ENCODE assay signal across 35 cellular contexts in the genomic region with DNA sequence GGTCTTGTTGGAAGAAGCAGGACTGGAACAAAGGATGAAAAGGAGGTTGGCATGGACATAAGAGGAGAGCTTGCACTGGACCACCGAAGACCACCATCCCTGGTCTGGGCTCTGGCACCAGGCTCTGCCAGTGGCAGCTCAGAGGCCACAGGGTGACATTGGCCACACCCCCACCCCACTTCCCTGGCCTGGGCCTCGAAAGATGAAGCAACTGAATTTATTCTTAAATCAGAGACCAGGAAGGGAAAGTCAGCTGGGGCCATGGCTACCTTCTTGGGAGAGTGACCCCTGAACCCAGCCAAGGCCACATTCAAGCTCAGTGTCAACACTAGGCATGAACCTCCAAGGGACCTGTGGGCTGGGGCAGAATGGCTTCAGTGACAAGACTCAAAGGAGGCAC. TPM values are rescaled to one million over a fixed set of nuclear protein-coding genes. Genes with fewer than 3 reads are reported as not detected.
"Had no signal": no experiment of that assay in that cellular context is flagged by ENCODE, and none has a peak within 500 bp of the region (broad histone marks: within the 10 kb centered on the region; RNA-seq: fewer than 3 reads in every experiment).

No MANE protein-coding gene starts in this region.

- H3K4me2 ChIP-seq: KMS-11, SK-N-SH had no signal

- H3K36me3 Mint-ChIP-seq: activated naive CD4-positive, alpha-beta T cell treated with anti-CD3 and anti-CD28 coated beads, Interleukin-2, amount 50 U/mL, for 72 hours; brain had no signal

- H3K27ac Mint-ChIP-seq: activated CD4-positive, alpha-beta T cell treated with anti-CD3 and anti-CD28 coated beads for 36 hours; activated CD4-positive, alpha-beta T cell treated with anti-CD3 and anti-CD28 coated beads, Interleukin-2, amount 10 ng/mL, durations not matched to agents 7 days and 5 days; activated CD8-positive, alpha-beta T cell treated with anti-CD3 and anti-CD28 coated beads, Interleukin-2, amount 10 ng/mL, durations not matched to agents 7 days and 5 days; activated naive CD4-positive, alpha-beta T cell treated with anti-CD3 and anti-CD28 coated beads for 36 hours; activated naive CD4-positive, alpha-beta T cell treated with anti-CD3 and anti-CD28 coated beads, Interleukin-2, amount 50 U/mL, for 72 hours; activated T-helper 17 cell treated with anti-CD3 and anti-CD28 coated beads, Interleukin-2, amount 50 U/mL, for 72 hours; brain; T-helper 1 cell treated with Interleukin-12 subunit alpha and Interleukin-12 subunit beta and Interleukin-4 antibody, amounts not matched to agents 30 μg/mL and 1 μg/mL, for 36 hours; T-helper 2 cell treated with Interferon-gamma antibody and Interleukin-4, amounts not matched to agents 5 μg/mL and 100 μg/mL, for 36 hours had no signal

- H3K4me3 ChIP-seq: adrenal gland, Peyer's patch, SJSA1 had no signal

- H3K9me3 Mint-ChIP-seq: activated T-helper 17 cell treated with anti-CD3 and anti-CD28 coated beads, Interleukin-2, amount 50 U/mL, for 72 hours; central memory CD8-positive, alpha-beta T cell; T-helper 1 cell treated with Interleukin-12 subunit alpha and Interleukin-12 subunit beta and Interleukin-4 antibody, amounts not matched to agents 30 μg/mL and 1 μg/mL, for 36 hours had no signal

- H3K4me1 ChIP-seq: adrenal gland, Peyer's patch, SJSA1 had no signal

- DNase-seq: activated CD4-positive, alpha-beta T cell treated with anti-CD3 and anti-CD28 coated beads for 36 hours; activated CD4-positive, alpha-beta T cell treated with anti-CD3 and anti-CD28 coated beads, Interleukin-2, amount 10 ng/mL, durations not matched to agents 7 days and 5 days; activated CD4-positive, alpha-beta T cell treated with anti-CD3 and anti-CD28 coated beads, Interleukin-2, amount 50 U/mL, for 48 hours; activated CD8-positive, alpha-beta memory T cell treated with anti-CD3 and anti-CD28 coated beads, Interleukin-2, amount 50 U/mL, for 48 hours; activated CD8-positive, alpha-beta T cell treated with anti-CD3 and anti-CD28 coated beads, Interleukin-2, amount 10 ng/mL, durations not matched to agents 7 days and 5 days; activated gamma-delta T cell treated with Interleukin-2 at 50 U/mL for 16 hours; activated naive CD4-positive, alpha-beta T cell treated with anti-CD3 and anti-CD28 coated beads for 36 hours; activated T-cell treated with anti-CD3 and anti-CD28 coated beads, Interleukin-2, amount 50 U/mL, for 48 hours; MM.1S; MV-4-11; NCI-H1092; NCI-H1436 treated with DMSO at 0.1 percent for 48 hours; NCI-H1694 treated with DMSO at 0.1 percent for 48 hours; NCI-H2029; NCI-H510A; NCI-H526; NCI-H748 treated with DMSO at 0.1 percent for 48 hours; NK-92 treated with Interleukin-12 subunit alpha and Interleukin-12 subunit beta, amount 100 ng/mL, for 24 hours; PC-3; RPMI8226; SHP77 treated with DMSO at 0.1 percent for 48 hours; SK-N-SH had no signal

- H3K27me3 ChIP-seq: Peyer's patch had no signal

- H3K9ac ChIP-seq: KMS-11, SK-N-SH had no signal

- H3K9me3 ChIP-seq: adrenal gland, Peyer's patch, SJSA1, SK-N-SH had no signal

- H3K4me3 Mint-ChIP-seq: activated CD4-positive, alpha-beta T cell treated with anti-CD3 and anti-CD28 coated beads for 36 hours; activated CD4-positive, alpha-beta T cell treated with anti-CD3 and anti-CD28 coated beads, Interleukin-2, amount 10 ng/mL, durations not matched to agents 7 days and 5 days; activated CD8-positive, alpha-beta T cell treated with anti-CD3 and anti-CD28 coated beads, Interleukin-2, amount 10 ng/mL, durations not matched to agents 7 days and 5 days; activated naive CD4-positive, alpha-beta T cell treated with anti-CD3 and anti-CD28 coated beads for 36 hours; activated T-helper 17 cell treated with anti-CD3 and anti-CD28 coated beads, Interleukin-2, amount 50 U/mL, for 72 hours; brain; central memory CD8-positive, alpha-beta T cell; T-helper 1 cell treated with Interleukin-12 subunit alpha and Interleukin-12 subunit beta and Interleukin-4 antibody, amounts not matched to agents 30 μg/mL and 1 μg/mL, for 36 hours; T-helper 2 cell treated with Interferon-gamma antibody and Interleukin-4, amounts not matched to agents 5 μg/mL and 100 μg/mL, for 36 hours; WTC11 had no signal

- H3K36me3 ChIP-seq: adrenal gland, Peyer's patch, SJSA1 had no signal

- H3K4me1 Mint-ChIP-seq: activated CD4-positive, alpha-beta T cell treated with anti-CD3 and anti-CD28 coated beads for 36 hours; activated CD4-positive, alpha-beta T cell treated with anti-CD3 and anti-CD28 coated beads, Interleukin-2, amount 10 ng/mL, durations not matched to agents 7 days and 5 days; activated T-helper 17 cell treated with anti-CD3 and anti-CD28 coated beads, Interleukin-2, amount 50 U/mL, for 72 hours; central memory CD8-positive, alpha-beta T cell had no signal

- H3K27ac ChIP-seq: adrenal gland, KMS-11, Peyer's patch, SJSA1 had no signal

- ATAC-seq: activated CD4-positive, alpha-beta T cell treated with anti-CD3 and anti-CD28 coated beads for 36 hours; activated CD4-positive, CD25-positive, alpha-beta regulatory T cell treated with anti-CD3 and anti-CD28 coated beads, Interleukin-2, amount 50 U/mL, for 24 hours; activated CD8-positive, alpha-beta T cell treated with anti-CD3 and anti-CD28 coated beads, Interleukin-2, amount 10 ng/mL, durations not matched to agents 7 days and 5 days; activated naive CD4-positive, alpha-beta T cell treated with anti-CD3 and anti-CD28 coated beads, Interleukin-2, amount 50 U/mL, for 72 hours; activated T-helper 17 cell treated with anti-CD3 and anti-CD28 coated beads, Interleukin-2, amount 50 U/mL, for 72 hours; PC-3; WTC11 had no signal

RNA-seq across cellular contexts. Expression of a gene that starts 4.0 kb away (rescaled TPM):
- total RNA-seq: activated CD4-positive, alpha-beta T cell treated with anti-CD3 and anti-CD28 coated beads for 36 hours; activated CD4-positive, alpha-beta T cell treated with anti-CD3 and anti-CD28 coated beads, Interleukin-2, amount 10 ng/mL, durations not matched to agents 7 days and 5 days; activated CD8-positive, alpha-beta T cell treated with anti-CD3 and anti-CD28 coated beads, Interleukin-2, amount 10 ng/mL, durations not matched to agents 7 days and 5 days; activated naive CD4-positive, alpha-beta T cell treated with anti-CD3 and anti-CD28 coated beads for 36 hours; activated naive CD4-positive, alpha-beta T cell treated with anti-CD3 and anti-CD28 coated beads, Interleukin-2, amount 50 U/mL, for 72 hours; activated T-helper 17 cell treated with anti-CD3 and anti-CD28 coated beads, Interleukin-2, amount 50 U/mL, for 72 hours; adrenal gland; LHCN-M2; PC-3; SJSA1 had no signal
- polyA plus RNA-seq: SK-N-SH had no signal
